In the genomic region with DNA sequence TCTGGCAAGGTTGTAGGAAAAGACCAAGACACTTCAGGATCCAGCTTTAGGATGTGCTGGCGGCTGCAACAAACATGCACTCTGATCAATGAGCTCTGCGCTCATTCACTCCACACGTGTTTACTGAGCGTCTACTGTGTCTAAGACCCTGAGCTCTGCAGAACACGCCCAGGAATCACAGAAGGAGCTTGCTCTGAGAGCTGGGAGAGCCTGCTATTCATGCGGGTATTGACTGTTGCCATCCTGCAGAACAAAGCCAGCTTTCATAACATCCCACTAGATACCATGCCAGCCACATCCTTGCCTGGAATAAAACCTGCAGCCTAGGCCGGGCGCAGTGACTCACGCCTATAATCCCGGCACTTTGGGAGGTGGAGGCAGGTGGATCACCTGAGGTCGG, we compare ENCODE assay signal across 1 cellular context.
A peak's percentile ranks its signal among the peaks of the same experiment; 100 is the strongest.
TF ChIP-seq lines count a peak whose summit lies in the region.

No MANE protein-coding gene starts in this region.

TF ChIP-seq in HepG2, 621 proteins besides CTCF, POLR2A, EP300 and RAD21 (continued from another document and continues in another):
- TF ChIP-seq, protein P1, sequence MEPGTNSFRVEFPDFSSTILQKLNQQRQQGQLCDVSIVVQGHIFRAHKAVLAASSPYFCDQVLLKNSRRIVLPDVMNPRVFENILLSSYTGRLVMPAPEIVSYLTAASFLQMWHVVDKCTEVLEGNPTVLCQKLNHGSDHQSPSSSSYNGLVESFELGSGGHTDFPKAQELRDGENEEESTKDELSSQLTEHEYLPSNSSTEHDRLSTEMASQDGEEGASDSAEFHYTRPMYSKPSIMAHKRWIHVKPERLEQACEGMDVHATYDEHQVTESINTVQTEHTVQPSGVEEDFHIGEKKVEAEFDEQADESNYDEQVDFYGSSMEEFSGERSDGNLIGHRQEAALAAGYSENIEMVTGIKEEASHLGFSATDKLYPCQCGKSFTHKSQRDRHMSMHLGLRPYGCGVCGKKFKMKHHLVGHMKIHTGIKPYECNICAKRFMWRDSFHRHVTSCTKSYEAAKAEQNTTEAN (CRISPR knock-in tag; conservative IDR thresholded peaks at IDR 0.05) = no peak
- TF ChIP-seq ZNF367 (CRISPR knock-in tag; IDR thresholded peaks at IDR 0.05; ENCODE audit: borderline replicate concordance) (no peak), DPF2 (CRISPR knock-in tag; IDR thresholded peaks at IDR 0.05; ENCODE audit: borderline replicate concordance, low read depth) (0 out of 2 replicates have a peak, but pooled peaks have one; percentile 35), ZNF703 (CRISPR knock-in tag; IDR thresholded peaks at IDR 0.05; ENCODE audit: borderline replicate concordance) (no peak), WIZ (CRISPR knock-in tag; IDR thresholded peaks at IDR 0.05) (no peak), ARNTL (CRISPR knock-in tag; IDR thresholded peaks at IDR 0.05) (no peak), ZNF737 (CRISPR knock-in tag; IDR thresholded peaks at IDR 0.05; ENCODE audit: borderline replicate concordance) (no peak), ZBTB38 (CRISPR knock-in tag; IDR thresholded peaks at IDR 0.05) (peak; percentile 67; the same call in 1 of the 2 replicates), KDM1A (CRISPR knock-in tag; IDR thresholded peaks at IDR 0.05) (peak; percentile 45; the same call in 1 of the 2 replicates), MATR3 (CRISPR knock-in tag; IDR thresholded peaks at IDR 0.05) (no peak), ZSCAN9 (CRISPR knock-in tag; IDR thresholded peaks at IDR 0.05; ENCODE audit: borderline replicate concordance) (no peak), ZMYM3 (CRISPR knock-in tag; IDR thresholded peaks at IDR 0.05) (peak; percentile 80), ARID2 (CRISPR knock-in tag; IDR thresholded peaks at IDR 0.05; ENCODE audit: borderline replicate concordance) (no peak), PHB2 (IDR thresholded peaks at IDR 0.05; ENCODE audit: partially characterized antibody) (no peak), ATF1 (CRISPR knock-in tag; IDR thresholded peaks at IDR 0.05) (no peak), ZFP36 (IDR thresholded peaks at IDR 0.05; ENCODE audit: borderline replicate concordance, low read depth, low read length, partially characterized antibody) (no peak), PITX1 (CRISPR knock-in tag; IDR thresholded peaks at IDR 0.05) (no peak), GTF2F1 (IDR thresholded peaks at IDR 0.05; ENCODE audit: low read length) (no peak), PAX8 (CRISPR knock-in tag; IDR thresholded peaks at IDR 0.05; ENCODE audit: borderline replicate concordance) (no peak), NFYB (CRISPR knock-in tag; IDR thresholded peaks at IDR 0.05) (no peak), KDM5B (CRISPR knock-in tag; IDR thresholded peaks at IDR 0.05; ENCODE audit: borderline replicate concordance) (no peak), SCMH1 (CRISPR knock-in tag; IDR thresholded peaks at IDR 0.05; ENCODE audit: borderline replicate concordance) (no peak), PHF5A (CRISPR knock-in tag; IDR thresholded peaks at IDR 0.05; ENCODE audit: low read depth, unreplicated experiment) (no peak), ZNF674 (CRISPR knock-in tag; IDR thresholded peaks at IDR 0.05; ENCODE audit: low read depth) (no peak), ZKSCAN1 (IDR thresholded peaks at IDR 0.05; ENCODE audit: low read length) (no peak), ZNF776 (CRISPR knock-in tag; IDR thresholded peaks at IDR 0.05) (no peak), TSC22D2 (CRISPR knock-in tag; IDR thresholded peaks at IDR 0.05; ENCODE audit: borderline replicate concordance) (no peak), PTBP1 (IDR thresholded peaks at IDR 0.05; ENCODE audit: low read depth, low read length, poor library complexity, severe bottlenecking) (no peak), ONECUT2 (CRISPR knock-in tag; IDR thresholded peaks at IDR 0.05) (peak; percentile 51; the same call in 1 of the 2 replicates), ZNF256 (CRISPR knock-in tag; conservative IDR thresholded peaks at IDR 0.05) (no peak)
- TF ChIP-seq, protein P2, sequence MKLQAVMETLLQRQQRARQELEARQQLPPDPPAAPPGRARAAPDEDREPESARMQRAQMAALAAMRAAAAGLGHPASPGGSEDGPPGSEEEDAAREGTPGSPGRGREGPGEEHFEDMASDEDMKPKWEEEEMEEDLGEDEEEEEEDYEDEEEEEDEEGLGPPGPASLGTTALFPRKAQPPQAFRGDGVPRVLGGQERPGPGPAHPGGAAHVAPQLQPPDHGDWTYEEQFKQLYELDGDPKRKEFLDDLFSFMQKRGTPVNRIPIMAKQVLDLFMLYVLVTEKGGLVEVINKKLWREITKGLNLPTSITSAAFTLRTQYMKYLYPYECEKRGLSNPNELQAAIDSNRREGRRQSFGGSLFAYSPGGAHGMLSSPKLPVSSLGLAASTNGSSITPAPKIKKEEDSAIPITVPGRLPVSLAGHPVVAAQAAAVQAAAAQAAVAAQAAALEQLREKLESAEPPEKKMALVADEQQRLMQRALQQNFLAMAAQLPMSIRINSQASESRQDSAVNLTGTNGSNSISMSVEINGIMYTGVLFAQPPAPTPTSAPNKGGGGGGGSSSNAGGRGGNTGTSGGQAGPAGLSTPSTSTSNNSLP (IDR thresholded peaks at IDR 0.05; ENCODE audit: low read depth, low read length) = no peak
- TF ChIP-seq, protein P3, sequence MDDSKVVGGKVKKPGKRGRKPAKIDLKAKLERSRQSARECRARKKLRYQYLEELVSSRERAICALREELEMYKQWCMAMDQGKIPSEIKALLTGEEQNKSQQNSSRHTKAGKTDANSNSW (CRISPR knock-in tag; IDR thresholded peaks at IDR 0.05; ENCODE audit: borderline replicate concordance) = no peak
- TF ChIP-seq, protein P4, sequence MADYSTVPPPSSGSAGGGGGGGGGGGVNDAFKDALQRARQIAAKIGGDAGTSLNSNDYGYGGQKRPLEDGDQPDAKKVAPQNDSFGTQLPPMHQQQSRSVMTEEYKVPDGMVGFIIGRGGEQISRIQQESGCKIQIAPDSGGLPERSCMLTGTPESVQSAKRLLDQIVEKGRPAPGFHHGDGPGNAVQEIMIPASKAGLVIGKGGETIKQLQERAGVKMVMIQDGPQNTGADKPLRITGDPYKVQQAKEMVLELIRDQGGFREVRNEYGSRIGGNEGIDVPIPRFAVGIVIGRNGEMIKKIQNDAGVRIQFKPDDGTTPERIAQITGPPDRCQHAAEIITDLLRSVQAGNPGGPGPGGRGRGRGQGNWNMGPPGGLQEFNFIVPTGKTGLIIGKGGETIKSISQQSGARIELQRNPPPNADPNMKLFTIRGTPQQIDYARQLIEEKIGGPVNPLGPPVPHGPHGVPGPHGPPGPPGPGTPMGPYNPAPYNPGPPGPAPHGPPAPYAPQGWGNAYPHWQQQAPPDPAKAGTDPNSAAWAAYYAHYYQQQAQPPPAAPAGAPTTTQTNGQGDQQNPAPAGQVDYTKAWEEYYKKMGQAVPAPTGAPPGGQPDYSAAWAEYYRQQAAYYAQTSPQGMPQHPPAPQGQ (CRISPR knock-in tag; IDR thresholded peaks at IDR 0.05; ENCODE audit: borderline replicate concordance) = no peak
- TF ChIP-seq, protein P5, sequence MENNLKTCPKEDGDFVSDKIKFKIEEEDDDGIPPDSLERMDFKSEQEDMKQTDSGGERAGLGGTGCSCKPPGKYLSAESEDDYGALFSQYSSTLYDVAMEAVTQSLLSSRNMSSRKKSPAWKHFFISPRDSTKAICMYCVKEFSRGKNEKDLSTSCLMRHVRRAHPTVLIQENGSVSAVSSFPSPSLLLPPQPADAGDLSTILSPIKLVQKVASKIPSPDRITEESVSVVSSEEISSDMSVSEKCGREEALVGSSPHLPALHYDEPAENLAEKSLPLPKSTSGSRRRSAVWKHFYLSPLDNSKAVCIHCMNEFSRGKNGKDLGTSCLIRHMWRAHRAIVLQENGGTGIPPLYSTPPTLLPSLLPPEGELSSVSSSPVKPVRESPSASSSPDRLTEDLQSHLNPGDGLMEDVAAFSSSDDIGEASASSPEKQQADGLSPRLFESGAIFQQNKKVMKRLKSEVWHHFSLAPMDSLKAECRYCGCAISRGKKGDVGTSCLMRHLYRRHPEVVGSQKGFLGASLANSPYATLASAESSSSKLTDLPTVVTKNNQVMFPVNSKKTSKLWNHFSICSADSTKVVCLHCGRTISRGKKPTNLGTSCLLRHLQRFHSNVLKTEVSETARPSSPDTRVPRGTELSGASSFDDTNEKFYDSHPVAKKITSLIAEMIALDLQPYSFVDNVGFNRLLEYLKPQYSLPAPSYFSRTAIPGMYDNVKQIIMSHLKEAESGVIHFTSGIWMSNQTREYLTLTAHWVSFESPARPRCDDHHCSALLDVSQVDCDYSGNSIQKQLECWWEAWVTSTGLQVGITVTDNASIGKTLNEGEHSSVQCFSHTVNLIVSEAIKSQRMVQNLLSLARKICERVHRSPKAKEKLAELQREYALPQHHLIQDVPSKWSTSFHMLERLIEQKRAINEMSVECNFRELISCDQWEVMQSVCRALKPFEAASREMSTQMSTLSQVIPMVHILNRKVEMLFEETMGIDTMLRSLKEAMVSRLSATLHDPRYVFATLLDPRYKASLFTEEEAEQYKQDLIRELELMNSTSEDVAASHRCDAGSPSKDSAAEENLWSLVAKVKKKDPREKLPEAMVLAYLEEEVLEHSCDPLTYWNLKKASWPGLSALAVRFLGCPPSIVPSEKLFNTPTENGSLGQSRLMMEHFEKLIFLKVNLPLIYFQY (CRISPR knock-in tag; IDR thresholded peaks at IDR 0.05; ENCODE audit: borderline replicate concordance) = no peak
- TF ChIP-seq, protein P6, sequence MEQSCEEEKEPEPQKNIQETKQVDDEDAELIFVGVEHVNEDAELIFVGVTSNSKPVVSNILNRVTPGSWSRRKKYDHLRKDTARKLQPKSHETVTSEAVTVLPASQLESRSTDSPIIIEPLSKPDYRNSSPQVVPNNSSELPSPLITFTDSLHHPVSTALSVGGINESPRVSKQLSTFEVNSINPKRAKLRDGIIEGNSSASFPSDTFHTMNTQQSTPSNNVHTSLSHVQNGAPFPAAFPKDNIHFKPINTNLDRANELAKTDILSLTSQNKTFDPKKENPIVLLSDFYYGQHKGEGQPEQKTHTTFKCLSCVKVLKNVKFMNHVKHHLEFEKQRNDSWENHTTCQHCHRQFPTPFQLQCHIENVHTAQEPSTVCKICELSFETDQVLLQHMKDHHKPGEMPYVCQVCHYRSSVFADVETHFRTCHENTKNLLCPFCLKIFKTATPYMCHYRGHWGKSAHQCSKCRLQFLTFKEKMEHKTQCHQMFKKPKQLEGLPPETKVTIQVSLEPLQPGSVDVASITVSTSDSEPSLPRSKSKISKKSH (CRISPR knock-in tag; IDR thresholded peaks at IDR 0.05; ENCODE audit: borderline replicate concordance) = no peak
- TF ChIP-seq, protein P7, sequence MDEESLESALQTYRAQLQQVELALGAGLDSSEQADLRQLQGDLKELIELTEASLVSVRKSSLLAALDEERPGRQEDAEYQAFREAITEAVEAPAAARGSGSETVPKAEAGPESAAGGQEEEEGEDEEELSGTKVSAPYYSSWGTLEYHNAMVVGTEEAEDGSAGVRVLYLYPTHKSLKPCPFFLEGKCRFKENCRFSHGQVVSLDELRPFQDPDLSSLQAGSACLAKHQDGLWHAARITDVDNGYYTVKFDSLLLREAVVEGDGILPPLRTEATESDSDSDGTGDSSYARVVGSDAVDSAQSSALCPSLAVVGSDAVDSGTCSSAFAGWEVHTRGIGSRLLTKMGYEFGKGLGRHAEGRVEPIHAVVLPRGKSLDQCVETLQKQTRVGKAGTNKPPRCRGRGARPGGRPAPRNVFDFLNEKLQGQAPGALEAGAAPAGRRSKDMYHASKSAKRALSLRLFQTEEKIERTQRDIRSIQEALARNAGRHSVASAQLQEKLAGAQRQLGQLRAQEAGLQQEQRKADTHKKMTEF (CRISPR knock-in tag; IDR thresholded peaks at IDR 0.05) = no peak
- TF ChIP-seq, protein P8, sequence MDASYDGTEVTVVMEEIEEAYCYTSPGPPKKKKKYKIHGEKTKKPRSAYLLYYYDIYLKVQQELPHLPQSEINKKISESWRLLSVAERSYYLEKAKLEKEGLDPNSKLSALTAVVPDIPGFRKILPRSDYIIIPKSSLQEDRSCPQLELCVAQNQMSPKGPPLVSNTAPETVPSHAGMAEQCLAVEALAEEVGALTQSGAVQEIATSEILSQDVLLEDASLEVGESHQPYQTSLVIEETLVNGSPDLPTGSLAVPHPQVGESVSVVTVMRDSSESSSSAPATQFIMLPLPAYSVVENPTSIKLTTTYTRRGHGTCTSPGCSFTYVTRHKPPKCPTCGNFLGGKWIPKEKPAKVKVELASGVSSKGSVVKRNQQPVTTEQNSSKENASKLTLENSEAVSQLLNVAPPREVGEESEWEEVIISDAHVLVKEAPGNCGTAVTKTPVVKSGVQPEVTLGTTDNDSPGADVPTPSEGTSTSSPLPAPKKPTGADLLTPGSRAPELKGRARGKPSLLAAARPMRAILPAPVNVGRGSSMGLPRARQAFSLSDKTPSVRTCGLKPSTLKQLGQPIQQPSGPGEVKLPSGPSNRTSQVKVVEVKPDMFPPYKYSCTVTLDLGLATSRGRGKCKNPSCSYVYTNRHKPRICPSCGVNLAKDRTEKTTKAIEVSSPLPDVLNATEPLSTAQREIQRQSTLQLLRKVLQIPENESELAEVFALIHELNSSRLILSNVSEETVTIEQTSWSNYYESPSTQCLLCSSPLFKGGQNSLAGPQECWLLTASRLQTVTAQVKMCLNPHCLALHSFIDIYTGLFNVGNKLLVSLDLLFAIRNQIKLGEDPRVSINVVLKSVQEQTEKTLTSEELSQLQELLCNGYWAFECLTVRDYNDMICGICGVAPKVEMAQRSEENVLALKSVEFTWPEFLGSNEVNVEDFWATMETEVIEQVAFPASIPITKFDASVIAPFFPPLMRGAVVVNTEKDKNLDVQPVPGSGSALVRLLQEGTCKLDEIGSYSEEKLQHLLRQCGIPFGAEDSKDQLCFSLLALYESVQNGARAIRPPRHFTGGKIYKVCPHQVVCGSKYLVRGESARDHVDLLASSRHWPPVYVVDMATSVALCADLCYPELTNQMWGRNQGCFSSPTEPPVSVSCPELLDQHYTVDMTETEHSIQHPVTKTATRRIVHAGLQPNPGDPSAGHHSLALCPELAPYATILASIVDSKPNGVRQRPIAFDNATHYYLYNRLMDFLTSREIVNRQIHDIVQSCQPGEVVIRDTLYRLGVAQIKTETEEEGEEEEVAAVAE (CRISPR knock-in tag; IDR thresholded peaks at IDR 0.05; ENCODE audit: borderline replicate concordance) = no peak; the same call in 1 of the 2 replicates
- TF ChIP-seq, protein P9, sequence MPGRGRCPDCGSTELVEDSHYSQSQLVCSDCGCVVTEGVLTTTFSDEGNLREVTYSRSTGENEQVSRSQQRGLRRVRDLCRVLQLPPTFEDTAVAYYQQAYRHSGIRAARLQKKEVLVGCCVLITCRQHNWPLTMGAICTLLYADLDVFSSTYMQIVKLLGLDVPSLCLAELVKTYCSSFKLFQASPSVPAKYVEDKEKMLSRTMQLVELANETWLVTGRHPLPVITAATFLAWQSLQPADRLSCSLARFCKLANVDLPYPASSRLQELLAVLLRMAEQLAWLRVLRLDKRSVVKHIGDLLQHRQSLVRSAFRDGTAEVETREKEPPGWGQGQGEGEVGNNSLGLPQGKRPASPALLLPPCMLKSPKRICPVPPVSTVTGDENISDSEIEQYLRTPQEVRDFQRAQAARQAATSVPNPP (CRISPR knock-in tag; IDR thresholded peaks at IDR 0.05) = no peak
- TF ChIP-seq, protein P10, sequence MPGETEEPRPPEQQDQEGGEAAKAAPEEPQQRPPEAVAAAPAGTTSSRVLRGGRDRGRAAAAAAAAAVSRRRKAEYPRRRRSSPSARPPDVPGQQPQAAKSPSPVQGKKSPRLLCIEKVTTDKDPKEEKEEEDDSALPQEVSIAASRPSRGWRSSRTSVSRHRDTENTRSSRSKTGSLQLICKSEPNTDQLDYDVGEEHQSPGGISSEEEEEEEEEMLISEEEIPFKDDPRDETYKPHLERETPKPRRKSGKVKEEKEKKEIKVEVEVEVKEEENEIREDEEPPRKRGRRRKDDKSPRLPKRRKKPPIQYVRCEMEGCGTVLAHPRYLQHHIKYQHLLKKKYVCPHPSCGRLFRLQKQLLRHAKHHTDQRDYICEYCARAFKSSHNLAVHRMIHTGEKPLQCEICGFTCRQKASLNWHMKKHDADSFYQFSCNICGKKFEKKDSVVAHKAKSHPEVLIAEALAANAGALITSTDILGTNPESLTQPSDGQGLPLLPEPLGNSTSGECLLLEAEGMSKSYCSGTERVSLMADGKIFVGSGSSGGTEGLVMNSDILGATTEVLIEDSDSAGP (CRISPR knock-in tag; IDR thresholded peaks at IDR 0.05; ENCODE audit: borderline replicate concordance) = no peak
